1 cellular context compared by ENCODE assay signal in the genomic region with DNA sequence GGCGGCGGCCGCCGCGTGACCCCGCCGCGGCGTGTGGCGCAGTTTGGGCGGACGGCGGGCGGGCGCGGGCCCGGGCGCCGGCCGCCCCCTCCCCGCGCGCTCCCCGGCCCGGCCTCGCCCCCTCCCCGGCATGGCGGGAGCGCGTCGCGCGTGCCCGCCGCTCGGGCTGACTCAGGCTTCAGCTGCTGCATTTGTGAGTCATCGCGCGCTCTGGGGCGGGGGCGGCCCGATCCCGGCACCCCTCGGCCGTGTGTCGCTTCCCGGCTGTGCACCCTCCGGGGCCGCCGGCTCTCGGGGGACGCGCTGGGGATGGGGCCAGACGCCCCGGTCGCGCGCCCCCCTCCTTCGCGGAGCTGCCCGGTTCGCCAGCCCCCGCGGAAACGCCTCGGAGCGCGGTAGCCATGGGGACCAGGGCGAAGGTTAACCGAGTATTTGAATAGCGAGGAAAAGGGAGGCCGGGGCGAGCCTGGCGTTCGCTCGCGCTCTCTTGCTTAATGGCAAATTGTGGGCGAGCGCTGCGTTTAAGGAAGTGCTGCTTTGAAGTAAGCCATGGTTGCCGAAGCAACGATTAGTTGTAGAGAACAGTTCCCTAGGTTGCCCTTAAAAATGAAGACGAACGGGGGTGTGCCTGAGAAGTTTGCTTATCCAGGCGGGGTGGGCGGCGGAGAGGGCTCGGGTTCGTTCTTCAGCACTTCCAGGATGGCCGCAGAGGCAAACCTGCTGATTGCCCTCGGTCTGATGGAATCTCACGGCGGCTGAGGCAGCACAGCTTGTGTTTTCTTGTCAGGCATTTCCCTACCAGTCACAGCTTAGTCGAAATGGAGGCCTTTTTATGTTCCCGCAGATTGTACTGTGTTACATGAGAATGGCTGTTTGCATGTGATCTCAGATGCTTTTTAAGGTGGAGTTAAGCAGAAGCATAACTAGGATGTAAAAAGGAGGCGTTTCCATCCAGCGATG.
TF ChIP-seq lines count a peak whose summit lies in the region.

No MANE protein-coding gene starts in this region.

TF ChIP-seq in HepG2, 621 proteins besides CTCF, POLR2A, EP300 and RAD21 (continued from another document and continues in another):
- TF ChIP-seq, protein P1, sequence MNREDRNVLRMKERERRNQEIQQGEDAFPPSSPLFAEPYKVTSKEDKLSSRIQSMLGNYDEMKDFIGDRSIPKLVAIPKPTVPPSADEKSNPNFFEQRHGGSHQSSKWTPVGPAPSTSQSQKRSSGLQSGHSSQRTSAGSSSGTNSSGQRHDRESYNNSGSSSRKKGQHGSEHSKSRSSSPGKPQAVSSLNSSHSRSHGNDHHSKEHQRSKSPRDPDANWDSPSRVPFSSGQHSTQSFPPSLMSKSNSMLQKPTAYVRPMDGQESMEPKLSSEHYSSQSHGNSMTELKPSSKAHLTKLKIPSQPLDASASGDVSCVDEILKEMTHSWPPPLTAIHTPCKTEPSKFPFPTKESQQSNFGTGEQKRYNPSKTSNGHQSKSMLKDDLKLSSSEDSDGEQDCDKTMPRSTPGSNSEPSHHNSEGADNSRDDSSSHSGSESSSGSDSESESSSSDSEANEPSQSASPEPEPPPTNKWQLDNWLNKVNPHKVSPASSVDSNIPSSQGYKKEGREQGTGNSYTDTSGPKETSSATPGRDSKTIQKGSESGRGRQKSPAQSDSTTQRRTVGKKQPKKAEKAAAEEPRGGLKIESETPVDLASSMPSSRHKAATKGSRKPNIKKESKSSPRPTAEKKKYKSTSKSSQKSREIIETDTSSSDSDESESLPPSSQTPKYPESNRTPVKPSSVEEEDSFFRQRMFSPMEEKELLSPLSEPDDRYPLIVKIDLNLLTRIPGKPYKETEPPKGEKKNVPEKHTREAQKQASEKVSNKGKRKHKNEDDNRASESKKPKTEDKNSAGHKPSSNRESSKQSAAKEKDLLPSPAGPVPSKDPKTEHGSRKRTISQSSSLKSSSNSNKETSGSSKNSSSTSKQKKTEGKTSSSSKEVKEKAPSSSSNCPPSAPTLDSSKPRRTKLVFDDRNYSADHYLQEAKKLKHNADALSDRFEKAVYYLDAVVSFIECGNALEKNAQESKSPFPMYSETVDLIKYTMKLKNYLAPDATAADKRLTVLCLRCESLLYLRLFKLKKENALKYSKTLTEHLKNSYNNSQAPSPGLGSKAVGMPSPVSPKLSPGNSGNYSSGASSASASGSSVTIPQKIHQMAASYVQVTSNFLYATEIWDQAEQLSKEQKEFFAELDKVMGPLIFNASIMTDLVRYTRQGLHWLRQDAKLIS (CRISPR knock-in tag; IDR thresholded peaks at IDR 0.05): no peak
- no peak for TF ChIP-seq EHMT2 (IDR thresholded peaks at IDR 0.05; ENCODE audit: borderline replicate concordance, low read depth, low read length)
- TF ChIP-seq PHB2 (IDR thresholded peaks at IDR 0.05; ENCODE audit: partially characterized antibody): no peak
- TF ChIP-seq, protein P2, sequence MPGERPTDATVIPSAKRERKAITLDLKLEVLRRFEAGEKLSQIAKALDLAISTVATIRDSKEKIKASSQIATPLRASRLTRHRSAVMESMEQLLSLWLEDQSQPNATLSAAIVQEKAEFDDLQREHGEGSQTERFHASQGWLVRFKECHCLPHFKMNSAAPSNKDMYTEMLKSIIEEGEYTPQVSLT (CRISPR knock-in tag; IDR thresholded peaks at IDR 0.05; ENCODE audit: borderline replicate concordance, low read depth): no peak
- 0 out of 2 replicates have a peak, but pooled peaks have one; percentile 29 for TF ChIP-seq ZNF557 (CRISPR knock-in tag; IDR thresholded peaks at IDR 0.05)
- peak; percentile 61; the same call in 1 of the 2 replicates for TF ChIP-seq NR2C2 (CRISPR knock-in tag; IDR thresholded peaks at IDR 0.05; ENCODE audit: borderline replicate concordance)
- no peak for TF ChIP-seq ZFP41 (CRISPR knock-in tag; IDR thresholded peaks at IDR 0.05; ENCODE audit: borderline replicate concordance)
- TF ChIP-seq HDAC1 (CRISPR knock-in tag; IDR thresholded peaks at IDR 0.05): peak; percentile 28
- TF ChIP-seq ELF3 (CRISPR knock-in tag; IDR thresholded peaks at IDR 0.05): peak; percentile 70
- no peak for TF ChIP-seq ZC3H13 (CRISPR knock-in tag; IDR thresholded peaks at IDR 0.05)
- TF ChIP-seq MXI1 (IDR thresholded peaks at IDR 0.05; ENCODE audit: borderline replicate concordance, low read depth, low read length): peak; percentile 80; the same call in 2 of the 3 replicates
- TF ChIP-seq, protein P3, sequence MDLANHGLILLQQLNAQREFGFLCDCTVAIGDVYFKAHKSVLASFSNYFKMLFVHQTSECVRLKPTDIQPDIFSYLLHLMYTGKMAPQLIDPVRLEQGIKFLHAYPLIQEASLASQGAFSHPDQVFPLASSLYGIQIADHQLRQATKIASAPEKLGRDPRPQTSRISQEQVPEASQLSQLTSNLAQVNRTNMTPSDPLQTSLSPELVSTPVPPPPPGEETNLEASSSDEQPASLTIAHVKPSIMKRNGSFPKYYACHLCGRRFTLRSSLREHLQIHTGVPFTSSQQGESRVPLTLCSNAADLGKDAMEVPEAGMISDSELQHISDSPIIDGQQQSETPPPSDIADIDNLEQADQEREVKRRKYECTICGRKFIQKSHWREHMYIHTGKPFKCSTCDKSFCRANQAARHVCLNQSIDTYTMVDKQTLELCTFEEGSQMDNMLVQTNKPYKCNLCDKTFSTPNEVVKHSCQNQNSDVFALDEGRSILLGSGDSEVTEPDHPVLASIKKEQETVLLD (CRISPR knock-in tag; IDR thresholded peaks at IDR 0.05; ENCODE audit: low read depth): peak; percentile 92
- TF ChIP-seq SNRNP70 (IDR thresholded peaks at IDR 0.05; ENCODE audit: low read depth, low read length): no peak
- TF ChIP-seq, protein P4, sequence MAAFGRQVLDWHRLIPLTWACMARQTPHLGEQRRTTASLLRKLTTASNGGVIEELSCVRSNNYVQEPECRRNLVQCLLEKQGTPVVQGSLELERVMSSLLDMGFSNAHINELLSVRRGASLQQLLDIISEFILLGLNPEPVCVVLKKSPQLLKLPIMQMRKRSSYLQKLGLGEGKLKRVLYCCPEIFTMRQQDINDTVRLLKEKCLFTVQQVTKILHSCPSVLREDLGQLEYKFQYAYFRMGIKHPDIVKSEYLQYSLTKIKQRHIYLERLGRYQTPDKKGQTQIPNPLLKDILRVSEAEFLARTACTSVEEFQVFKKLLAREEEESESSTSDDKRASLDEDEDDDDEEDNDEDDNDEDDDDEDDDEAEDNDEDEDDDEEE (CRISPR knock-in tag; IDR thresholded peaks at IDR 0.05): no peak
- TF ChIP-seq RBFOX2 (IDR thresholded peaks at IDR 0.05; ENCODE audit: low read depth, low read length): no peak
- TF ChIP-seq ATM (IDR thresholded peaks at IDR 0.05; ENCODE audit: borderline replicate concordance): no peak
- peak; percentile 20 for TF ChIP-seq TAF15 (IDR thresholded peaks at IDR 0.05; ENCODE audit: low read depth, low read length, poor library complexity, severe bottlenecking)
- TF ChIP-seq, protein P5, sequence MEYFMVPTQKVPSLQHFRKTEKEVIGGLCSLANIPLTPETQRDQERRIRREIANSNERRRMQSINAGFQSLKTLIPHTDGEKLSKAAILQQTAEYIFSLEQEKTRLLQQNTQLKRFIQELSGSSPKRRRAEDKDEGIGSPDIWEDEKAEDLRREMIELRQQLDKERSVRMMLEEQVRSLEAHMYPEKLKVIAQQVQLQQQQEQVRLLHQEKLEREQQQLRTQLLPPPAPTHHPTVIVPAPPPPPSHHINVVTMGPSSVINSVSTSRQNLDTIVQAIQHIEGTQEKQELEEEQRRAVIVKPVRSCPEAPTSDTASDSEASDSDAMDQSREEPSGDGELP (IDR thresholded peaks at IDR 0.05; ENCODE audit: borderline replicate concordance, low read depth): no peak
- TF ChIP-seq, protein P6, sequence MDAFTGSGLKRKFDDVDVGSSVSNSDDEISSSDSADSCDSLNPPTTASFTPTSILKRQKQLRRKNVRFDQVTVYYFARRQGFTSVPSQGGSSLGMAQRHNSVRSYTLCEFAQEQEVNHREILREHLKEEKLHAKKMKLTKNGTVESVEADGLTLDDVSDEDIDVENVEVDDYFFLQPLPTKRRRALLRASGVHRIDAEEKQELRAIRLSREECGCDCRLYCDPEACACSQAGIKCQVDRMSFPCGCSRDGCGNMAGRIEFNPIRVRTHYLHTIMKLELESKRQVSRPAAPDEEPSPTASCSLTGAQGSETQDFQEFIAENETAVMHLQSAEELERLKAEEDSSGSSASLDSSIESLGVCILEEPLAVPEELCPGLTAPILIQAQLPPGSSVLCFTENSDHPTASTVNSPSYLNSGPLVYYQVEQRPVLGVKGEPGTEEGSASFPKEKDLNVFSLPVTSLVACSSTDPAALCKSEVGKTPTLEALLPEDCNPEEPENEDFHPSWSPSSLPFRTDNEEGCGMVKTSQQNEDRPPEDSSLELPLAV (CRISPR knock-in tag; conservative IDR thresholded peaks at IDR 0.05; ENCODE audit: low read depth): no peak
- TF ChIP-seq, protein P7, sequence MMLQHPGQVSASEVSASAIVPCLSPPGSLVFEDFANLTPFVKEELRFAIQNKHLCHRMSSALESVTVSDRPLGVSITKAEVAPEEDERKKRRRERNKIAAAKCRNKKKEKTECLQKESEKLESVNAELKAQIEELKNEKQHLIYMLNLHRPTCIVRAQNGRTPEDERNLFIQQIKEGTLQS (CRISPR knock-in tag; IDR thresholded peaks at IDR 0.05): no peak; the same call in 1 of the 2 replicates
- no peak for TF ChIP-seq ZMYM2 (CRISPR knock-in tag; IDR thresholded peaks at IDR 0.05)
- TF ChIP-seq ZNF484 (CRISPR knock-in tag; IDR thresholded peaks at IDR 0.05; ENCODE audit: borderline replicate concordance, low read depth): no peak
- no peak for TF ChIP-seq ATF1 (CRISPR knock-in tag; IDR thresholded peaks at IDR 0.05)
- TF ChIP-seq REL (CRISPR knock-in tag; conservative IDR thresholded peaks at IDR 0.05): no peak
- TF ChIP-seq ZNF644 (CRISPR knock-in tag; IDR thresholded peaks at IDR 0.05; ENCODE audit: low read depth): no peak
- TF ChIP-seq, protein P8, sequence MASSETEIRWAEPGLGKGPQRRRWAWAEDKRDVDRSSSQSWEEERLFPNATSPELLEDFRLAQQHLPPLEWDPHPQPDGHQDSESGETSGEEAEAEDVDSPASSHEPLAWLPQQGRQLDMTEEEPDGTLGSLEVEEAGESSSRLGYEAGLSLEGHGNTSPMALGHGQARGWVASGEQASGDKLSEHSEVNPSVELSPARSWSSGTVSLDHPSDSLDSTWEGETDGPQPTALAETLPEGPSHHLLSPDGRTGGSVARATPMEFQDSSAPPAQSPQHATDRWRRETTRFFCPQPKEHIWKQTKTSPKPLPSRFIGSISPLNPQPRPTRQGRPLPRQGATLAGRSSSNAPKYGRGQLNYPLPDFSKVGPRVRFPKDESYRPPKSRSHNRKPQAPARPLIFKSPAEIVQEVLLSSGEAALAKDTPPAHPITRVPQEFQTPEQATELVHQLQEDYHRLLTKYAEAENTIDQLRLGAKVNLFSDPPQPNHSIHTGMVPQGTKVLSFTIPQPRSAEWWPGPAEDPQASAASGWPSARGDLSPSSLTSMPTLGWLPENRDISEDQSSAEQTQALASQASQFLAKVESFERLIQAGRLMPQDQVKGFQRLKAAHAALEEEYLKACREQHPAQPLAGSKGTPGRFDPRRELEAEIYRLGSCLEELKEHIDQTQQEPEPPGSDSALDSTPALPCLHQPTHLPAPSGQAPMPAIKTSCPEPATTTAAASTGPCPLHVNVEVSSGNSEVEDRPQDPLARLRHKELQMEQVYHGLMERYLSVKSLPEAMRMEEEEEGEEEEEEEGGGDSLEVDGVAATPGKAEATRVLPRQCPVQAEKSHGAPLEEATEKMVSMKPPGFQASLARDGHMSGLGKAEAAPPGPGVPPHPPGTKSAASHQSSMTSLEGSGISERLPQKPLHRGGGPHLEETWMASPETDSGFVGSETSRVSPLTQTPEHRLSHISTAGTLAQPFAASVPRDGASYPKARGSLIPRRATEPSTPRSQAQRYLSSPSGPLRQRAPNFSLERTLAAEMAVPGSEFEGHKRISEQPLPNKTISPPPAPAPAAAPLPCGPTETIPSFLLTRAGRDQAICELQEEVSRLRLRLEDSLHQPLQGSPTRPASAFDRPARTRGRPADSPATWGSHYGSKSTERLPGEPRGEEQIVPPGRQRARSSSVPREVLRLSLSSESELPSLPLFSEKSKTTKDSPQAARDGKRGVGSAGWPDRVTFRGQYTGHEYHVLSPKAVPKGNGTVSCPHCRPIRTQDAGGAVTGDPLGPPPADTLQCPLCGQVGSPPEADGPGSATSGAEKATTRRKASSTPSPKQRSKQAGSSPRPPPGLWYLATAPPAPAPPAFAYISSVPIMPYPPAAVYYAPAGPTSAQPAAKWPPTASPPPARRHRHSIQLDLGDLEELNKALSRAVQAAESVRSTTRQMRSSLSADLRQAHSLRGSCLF (CRISPR knock-in tag; IDR thresholded peaks at IDR 0.05; ENCODE audit: borderline replicate concordance): no peak
- TF ChIP-seq ZNF501 (CRISPR knock-in tag; IDR thresholded peaks at IDR 0.05): no peak
- no peak for TF ChIP-seq PCBP2 (optimal IDR thresholded peaks at IDR 0.05; ENCODE audit: low read depth, low read length, poor library complexity, severe bottlenecking)
- no peak for TF ChIP-seq ZNF780A (CRISPR knock-in tag; IDR thresholded peaks at IDR 0.05)
- TF ChIP-seq ZNF143 (CRISPR knock-in tag; IDR thresholded peaks at IDR 0.05): 0 out of 2 replicates have a peak, but pooled peaks have one; percentile 25
- TF ChIP-seq ZNF7 (CRISPR knock-in tag; IDR thresholded peaks at IDR 0.05): no peak
- no peak for TF ChIP-seq ZNF468 (CRISPR knock-in tag; IDR thresholded peaks at IDR 0.05)
- no peak for TF ChIP-seq SP5 (CRISPR knock-in tag; IDR thresholded peaks at IDR 0.05; ENCODE audit: borderline replicate concordance, low read depth)
- TF ChIP-seq ZSCAN21 (CRISPR knock-in tag; IDR thresholded peaks at IDR 0.05; ENCODE audit: borderline replicate concordance): peak; percentile 37; the same call in 1 of the 2 replicates
- TF ChIP-seq, protein P9, sequence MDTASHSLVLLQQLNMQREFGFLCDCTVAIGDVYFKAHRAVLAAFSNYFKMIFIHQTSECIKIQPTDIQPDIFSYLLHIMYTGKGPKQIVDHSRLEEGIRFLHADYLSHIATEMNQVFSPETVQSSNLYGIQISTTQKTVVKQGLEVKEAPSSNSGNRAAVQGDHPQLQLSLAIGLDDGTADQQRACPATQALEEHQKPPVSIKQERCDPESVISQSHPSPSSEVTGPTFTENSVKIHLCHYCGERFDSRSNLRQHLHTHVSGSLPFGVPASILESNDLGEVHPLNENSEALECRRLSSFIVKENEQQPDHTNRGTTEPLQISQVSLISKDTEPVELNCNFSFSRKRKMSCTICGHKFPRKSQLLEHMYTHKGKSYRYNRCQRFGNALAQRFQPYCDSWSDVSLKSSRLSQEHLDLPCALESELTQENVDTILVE (CRISPR knock-in tag; IDR thresholded peaks at IDR 0.05): no peak; the same call in 1 of the 2 replicates
- TF ChIP-seq ZNF256 (CRISPR knock-in tag; conservative IDR thresholded peaks at IDR 0.05): no peak
- TF ChIP-seq ZNF124 (CRISPR knock-in tag; IDR thresholded peaks at IDR 0.05): no peak
- no peak for TF ChIP-seq DR1 (CRISPR knock-in tag; IDR thresholded peaks at IDR 0.05)
- TF ChIP-seq KLF16 (CRISPR knock-in tag; IDR thresholded peaks at IDR 0.05): 0 out of 4 replicates have a peak, but pooled peaks of 1 of the 2 experiments have one; percentile 27
- no peak for TF ChIP-seq TGIF2 (CRISPR knock-in tag; IDR thresholded peaks at IDR 0.05)
